ENCODE assay signal across 20 cellular contexts in genomic region chr7:77544523-77544922, GRCh38. TPM values are rescaled to one million over a fixed set of nuclear protein-coding genes. Genes with fewer than 3 reads are reported as not detected.
DNase-seq lines count a peak whose midpoint lies in the region; ATAC-seq, FAIRE-seq and TF ChIP-seq lines count a peak whose summit lies in the region.
"Had no signal": no experiment of that assay in that cellular context is flagged by ENCODE, and none has a peak within 500 bp of the region (broad histone marks: within the 10 kb centered on the region; RNA-seq: fewer than 3 reads in every experiment).

No MANE protein-coding gene starts in this region.

- ATAC-seq in HepG2 (no peak), right lobe of liver (no peak), HG02970 (IDR thresholded peaks at IDR 0.05; ENCODE audit: low FRiP score, unreplicated experiment) (no peak), GM18867 (IDR thresholded peaks at IDR 0.05; ENCODE audit: unreplicated experiment) (no peak)
- ATAC-seq in effector memory CD8-positive, alpha-beta T cell (replicated peaks): no peak
- ATAC-seq: CD8-positive, alpha-beta T cell had no signal

- peaks cover 71% of the 10 kb centered on the region for H3K4me1 ChIP-seq in HepG2 (ENCODE audit: insufficient read depth, low read length)
- peaks cover 0 to 26% (median 0%) of the 10 kb centered on the region in 4 donors for H3K4me1 ChIP-seq in right lobe of liver
- peaks cover 16% of the 10 kb centered on the region for H3K4me1 ChIP-seq in fibroblast of lung (ENCODE audit: control insufficient read depth, extremely low read depth, insufficient read depth, low read length)
- H3K4me1 ChIP-seq in neutrophil (ENCODE audit: control insufficient read depth in 1 of 2, insufficient read depth in 1 of 2, low read depth in 1 of 2, low read length in 1 of 2): peaks cover 85 to 86% of the 10 kb centered on the region in 2 experiments
- H3K4me1 ChIP-seq in testis: peaks cover 5% of the 10 kb centered on the region

- peaks cover 0 to 4% of the 10 kb centered on the region in 2 experiments; a peak in 1 of 5 replicates for H3K36me3 ChIP-seq in HepG2 (replicated peaks in 1 of 2; ENCODE audit: control insufficient read depth in 1 of 2, insufficient read depth in 2 of 2, low read length in 2 of 2)
- no peaks in the 10 kb centered on the region for H3K36me3 ChIP-seq in right lobe of liver
- H3K36me3 ChIP-seq in fibroblast of lung (ENCODE audit: control insufficient read depth, insufficient read depth, low read length): peaks cover 2% of the 10 kb centered on the region
- no peaks in the 10 kb centered on the region for H3K36me3 ChIP-seq in neutrophil
- no peaks in the 10 kb centered on the region for H3K36me3 ChIP-seq in testis (ENCODE audit: low read depth, missing control alignments)
- H3K36me3 ChIP-seq: BLaER1 had no signal

- H3K4me1 Mint-ChIP-seq in effector memory CD8-positive, alpha-beta T cell (ENCODE audit: low read depth in 2 of 2): peaks cover 38 to 68% of the 10 kb centered on the region in 2 donors

- H3K27ac Mint-ChIP-seq in effector memory CD8-positive, alpha-beta T cell: no peak overlapping the region
- H3K27ac Mint-ChIP-seq: CD8-positive, alpha-beta T cell had no signal

- CTCF ChIA-PET in HepG2 (lab: Yijun Ruan, JAX; ENCODE audit: low intra/inter-chr PET ratio, low total read pairs): no interaction called here

- H4K20me1 ChIP-seq in HepG2 (ENCODE audit: insufficient read depth, low read length) (peaks cover 86% of the 10 kb centered on the region), fibroblast of lung (ENCODE audit: control insufficient read depth, extremely low read depth, insufficient read depth, low read length) (peaks cover 8% of the 10 kb centered on the region)

- POLR2A ChIA-PET in HepG2 (lab: Yijun Ruan, JAX): no interaction called here

- 86% methylated on average over 2 of the region's 2 CpGs for WGBS in HepG2 (ENCODE audit: low lambda C conversion rate)
- WGBS in right lobe of liver (ENCODE audit: insufficient coverage, low coverage, low lambda C conversion rate, missing lambda C conversion rate): 64% methylated on average over 2 of the region's 2 CpGs
- 54 to 66% methylated on average over 2 of the region's 2 CpGs for WGBS in testis, 2 donors

- H3K4me3 ChIP-seq in HepG2 (replicated peaks in 1 of 3; ENCODE audit: insufficient read depth in 1 of 3, low read depth in 2 of 3, low read length in 3 of 3): no peak overlapping the region
- no peak overlapping the region for H3K4me3 ChIP-seq in right lobe of liver
- peak overlapping the region in 3 of 4 experiments; percentile 2 to 13 (median 12) for H3K4me3 ChIP-seq in fibroblast of lung (replicated peaks in 1 of 4; ENCODE audit: control extremely low read depth in 1 of 4, insufficient read depth in 1 of 4, low read depth in 3 of 4, low read length in 4 of 4)
- H3K4me3 ChIP-seq in neutrophil (ENCODE audit: low read depth in 1 of 2, low read length in 1 of 2): no peak overlapping the region
- no peak overlapping the region for H3K4me3 ChIP-seq in testis
- H3K4me3 ChIP-seq: BLaER1 had no signal

- no peaks in the 10 kb centered on the region for H3K9me3 Mint-ChIP-seq in effector memory CD8-positive, alpha-beta T cell
- H3K9me3 Mint-ChIP-seq: CD8-positive, alpha-beta T cell had no signal

- H3K79me2 ChIP-seq in HepG2 (ENCODE audit: insufficient read depth, low read length): peaks cover 99% of the 10 kb centered on the region
- peaks cover 99% of the 10 kb centered on the region for H3K79me2 ChIP-seq in fibroblast of lung (ENCODE audit: control insufficient read depth, insufficient read depth, low read length)

- H2AFZ ChIP-seq in HepG2 (ENCODE audit: low read length) (no peak overlapping the region), fibroblast of lung (ENCODE audit: low read length) (no peak overlapping the region)

- H3K4me3 Mint-ChIP-seq in effector memory CD8-positive, alpha-beta T cell: no peak overlapping the region
- H3K4me3 Mint-ChIP-seq: CD8-positive, alpha-beta T cell had no signal

- H3K27me3 ChIP-seq in HepG2 (ENCODE audit: control insufficient read depth in 1 of 2, insufficient read depth in 2 of 2, low read length in 2 of 2) (no peaks in the 10 kb centered on the region), right lobe of liver (no peaks in the 10 kb centered on the region), fibroblast of lung (ENCODE audit: control insufficient read depth, insufficient read depth, low read length) (no peaks in the 10 kb centered on the region), neutrophil (no peaks in the 10 kb centered on the region), testis (no peaks in the 10 kb centered on the region)
- H3K27me3 ChIP-seq: BLaER1 had no signal

- no peaks in the 10 kb centered on the region for H3K36me3 Mint-ChIP-seq in effector memory CD8-positive, alpha-beta T cell (ENCODE audit: insufficient read depth)
- H3K36me3 Mint-ChIP-seq: CD8-positive, alpha-beta T cell had no signal

- no peak for FAIRE-seq in HepG2 (lab: Jason Lieb, UNC)

- TF ChIP-seq EP300 in HepG2 (IDR thresholded peaks at IDR 0.05; ENCODE audit: low read depth in 2 of 2, low read length in 2 of 2) (no peak), HepG2 (CRISPR knock-in tag; IDR thresholded peaks at IDR 0.05; ENCODE audit: borderline replicate concordance) (no peak)

- H3K27ac ChIP-seq in HepG2 (ENCODE audit: extremely low read length, insufficient read depth, low read length): no peak overlapping the region
- H3K27ac ChIP-seq in right lobe of liver: no peak overlapping the region
- no peak overlapping the region for H3K27ac ChIP-seq in fibroblast of lung (ENCODE audit: insufficient read depth, low read length)
- H3K27ac ChIP-seq in neutrophil: peak overlapping the region; percentile 77
- H3K27ac ChIP-seq in testis: no peak overlapping the region
- H3K27ac ChIP-seq: BLaER1, KMS-11 had no signal

- no peak for TF ChIP-seq POLR2A in HepG2 (IDR thresholded peaks at IDR 0.05; ENCODE audit: insufficient read depth in 1 of 2, low read depth in 2 of 2, low read length in 2 of 2)
- TF ChIP-seq POLR2A in right lobe of liver (IDR thresholded peaks at IDR 0.05): no peak
- TF ChIP-seq POLR2A in testis (IDR thresholded peaks at IDR 0.05): no peak

- DNase-seq in HepG2 (ENCODE audit: low spot score): no peak
- no peak for DNase-seq in right lobe of liver
- peak in 1 of 2 donors; percentile 35 for DNase-seq in fibroblast of lung (ENCODE audit: low read depth in 2 of 2)
- DNase-seq in testis: no peak
- no peak for DNase-seq in effector memory CD8-positive, alpha-beta T cell
- DNase-seq: 8988T; CD8-positive, alpha-beta T cell; GOT3; NCI-H1092; NCI-H1694 treated with DMSO at 0.1 percent for 48 hours; NCI-H2107; NCI-H226; NCI-H524 treated with DMSO at 0.1 percent for 48 hours; OCI-M1; SHP77 treated with DMSO at 0.1 percent for 48 hours had no signal

- no peak overlapping the region for H3K4me2 ChIP-seq in HepG2 (ENCODE audit: low read depth, low read length)
- H3K4me2 ChIP-seq in fibroblast of lung (ENCODE audit: extremely low read depth, insufficient read depth, low read length): peak overlapping the region; percentile 39
- H3K4me2 ChIP-seq: BLaER1, KMS-11 had no signal

- TF ChIP-seq RAD21 in HepG2 (CRISPR knock-in tag; IDR thresholded peaks at IDR 0.05): no peak

- TF ChIP-seq CTCF in HepG2 (CRISPR knock-in tag; IDR thresholded peaks at IDR 0.05) (no peak), right lobe of liver (IDR thresholded peaks at IDR 0.05) (no peak), fibroblast of lung (conservative IDR thresholded peaks at IDR 0.05 in 1 of 2, IDR thresholded peaks at IDR 0.05 in 1 of 2; ENCODE audit: low read depth in 1 of 2, low read length in 2 of 2) (no peak), neutrophil (IDR thresholded peaks at IDR 0.05) (no peak), testis (IDR thresholded peaks at IDR 0.05) (no peak)

- intact Hi-C loops in HepG2 (cut with micrococcal nuclease; ENCODE audit: unreplicated experiment): no loop called here
- intact Hi-C loops in right lobe of liver (cut with DNase I): no loop called here
- intact Hi-C loops in testis (cut with DNase I; ENCODE audit: low total_unique reads): no loop called here

- no TSS peak for BruUV-seq in HepG2 (replicated peaks; lab: Mats Ljungman, UMichigan)

- no peaks in the 10 kb centered on the region for H3K9me3 ChIP-seq in HepG2 (ENCODE audit: low read length)
- no peaks in the 10 kb centered on the region for H3K9me3 ChIP-seq in right lobe of liver
- H3K9me3 ChIP-seq in fibroblast of lung (ENCODE audit: control insufficient read depth, insufficient read depth, low read depth, low read length): no peaks in the 10 kb centered on the region
- H3K9me3 ChIP-seq in neutrophil: no peaks in the 10 kb centered on the region
- no peaks in the 10 kb centered on the region for H3K9me3 ChIP-seq in testis
- H3K9me3 ChIP-seq: BLaER1 had no signal

- no peaks in the 10 kb centered on the region for H3K27me3 Mint-ChIP-seq in effector memory CD8-positive, alpha-beta T cell

- in situ Hi-C loops in HepG2 (cut with HindIII; ENCODE audit: extremely low pct_ligation_motif_present, low pct_unique_long_range_greater_than_20kb): no loop called here

- H3K9ac ChIP-seq in HepG2 (ENCODE audit: insufficient read depth, low read depth, low read length): no peak overlapping the region
- H3K9ac ChIP-seq in fibroblast of lung (ENCODE audit: insufficient read depth, low read length): no peak overlapping the region
- H3K9ac ChIP-seq: BLaER1, KMS-11 had no signal

RNA-seq across cellular contexts. Expression of gene PTPN12, which starts 7.4 kb away (rescaled TPM):
- total RNA-seq in HepG2 (2016; rRNA removed; fragmentation: Illumina TruSeq; extraction: Trizol) (22.9 and 35.3 TPM in 2 replicates), right lobe of liver (10 to 100 TPM; 14.8 to 44.0 (median 27.3) TPM), fibroblast of lung (42.3 and 42.6 TPM in 2 replicates), testis (10 to 100 TPM; 82.5 to 86.5 TPM)
- 32.8 and 40.0 TPM in 2 replicates for total RNA-seq in HepG2 (2016; cell fraction: cytosol; rRNA removed; fragmentation: Illumina TruSeq; extraction: Trizol; ENCODE audit: low read depth)
- 19.5 and 36.3 TPM in 2 replicates for total RNA-seq in HepG2 (2016; cell fraction: insoluble cytoplasmic fraction; rRNA removed; fragmentation: Illumina TruSeq; extraction: Trizol)
- 48.8 and 51.3 TPM in 2 replicates for total RNA-seq in HepG2 (2016; cell fraction: membrane; rRNA removed; fragmentation: Illumina TruSeq; extraction: Trizol)
- total RNA-seq in HepG2 (2016; cell fraction: nucleus; rRNA removed; fragmentation: Illumina TruSeq; extraction: Trizol): 44.6 and 48.2 TPM in 2 replicates
- polyA plus RNA-seq in HepG2 (2011; rRNA removed) (56.7 and 56.8 TPM in 2 replicates), fibroblast of lung (42.6 and 47.8 TPM in 2 replicates), testis (ENCODE audit: insufficient read depth, low read depth, low replicate concordance) (36.7 TPM)
- polyA plus RNA-seq in HepG2 (2011; cell fraction: cytosol; rRNA removed): 27.3 and 39.9 TPM in 2 replicates
- polyA plus RNA-seq in HepG2 (2011; cell fraction: nucleus; rRNA removed): 34.8 and 39.2 TPM in 2 replicates
- polyA plus RNA-seq in HepG2 (2012): 65.6 and 74.1 TPM in 2 replicates
- 16.9 and 18.5 TPM in 2 replicates for polyA plus RNA-seq in HepG2 (2016; cell fraction: cytosol; fragmentation: Illumina TruSeq; extraction: Trizol; ENCODE audit: low read depth)
- 69.5 and 80.0 TPM in 2 replicates for polyA plus RNA-seq in HepG2 (2016; cell fraction: insoluble cytoplasmic fraction; fragmentation: Illumina TruSeq; extraction: Trizol; ENCODE audit: low read depth)
- polyA plus RNA-seq in HepG2 (2016; cell fraction: membrane; fragmentation: Illumina TruSeq; extraction: Trizol; ENCODE audit: low read depth): 53.8 and 63.6 TPM in 2 replicates
- polyA plus RNA-seq in HepG2 (2016; cell fraction: nucleus; fragmentation: Illumina TruSeq; extraction: Trizol; ENCODE audit: insufficient read depth, low read depth): 74.8 and 90.6 TPM in 2 replicates
- 18.1 and 19.2 TPM in 2 replicates for polyA minus RNA-seq in HepG2 (2011; rRNA and poly(A)+ RNA removed; ENCODE audit: low replicate concordance)
- polyA minus RNA-seq in HepG2 (2011; cell fraction: cytosol; rRNA and poly(A)+ RNA removed): 20.2 and 25.3 TPM in 2 replicates
- polyA minus RNA-seq in HepG2 (2011; cell fraction: nucleus; rRNA and poly(A)+ RNA removed): 88.3 and 89.4 TPM in 2 replicates
- polyA plus RNA-seq in fibroblast of lung (2012): 34.4 and 44.2 TPM in 2 replicates
- polyA minus RNA-seq in fibroblast of lung (ENCODE audit: low replicate concordance): 11.4 and 39.6 TPM in 2 replicates

Comparison
In these comparisons a context has a peak if more than half of its experiments do, and no peak if none do; other contexts are left out.
1. H3K4me3 ChIP-seq: peak in fibroblast of lung (3 of 4); none in HepG2 (0 of 3), right lobe of liver (0 of 3), neutrophil (0 of 2) and testis (0 of 2).